ENCODE assay signal across 20 cellular contexts in the genomic region with DNA sequence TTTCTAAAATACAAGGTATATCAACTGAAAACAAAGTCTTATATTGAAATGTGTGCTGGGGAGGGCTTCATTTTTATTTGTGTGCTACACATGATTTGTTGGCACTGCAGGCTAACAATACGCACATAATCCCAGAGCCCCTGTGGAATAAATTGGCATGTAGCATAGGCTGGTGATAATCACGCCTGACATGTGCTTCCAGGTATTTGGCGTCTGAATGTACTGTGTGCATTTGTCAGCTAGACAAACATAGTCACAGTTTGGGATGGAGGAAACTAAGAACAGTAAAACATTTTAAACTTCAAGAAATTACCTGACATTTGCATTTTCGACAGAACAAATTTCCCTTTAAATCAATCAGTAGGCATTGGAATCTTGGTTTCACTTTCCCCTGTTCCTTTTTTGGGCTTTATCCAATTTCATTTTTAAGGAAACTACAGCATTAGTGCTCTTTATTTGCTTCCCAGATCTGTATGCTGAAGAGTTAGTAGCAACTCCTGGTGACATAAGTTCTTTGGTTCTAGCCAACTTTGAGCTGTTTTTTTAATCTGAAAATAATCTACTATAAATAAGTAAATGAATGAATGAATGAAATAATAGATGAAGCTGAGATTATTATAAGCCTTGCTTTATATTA.
DNase-seq lines count a peak whose midpoint lies in the region; ATAC-seq, FAIRE-seq and TF ChIP-seq lines count a peak whose summit lies in the region.
"Had no signal": no experiment of that assay in that cellular context is flagged by ENCODE, and none has a peak within 500 bp of the region (broad histone marks: within the 10 kb centered on the region; RNA-seq: fewer than 3 reads in every experiment).

No MANE protein-coding gene starts in this region.

- no TSS peak for BruUV-seq in mammary epithelial cell (replicated peaks; lab: Mats Ljungman, UMichigan)

- H3K4me3 ChIP-seq in mammary epithelial cell (replicated peaks in 1 of 3; ENCODE audit: insufficient read depth in 1 of 3, low read depth in 2 of 3, low read length in 3 of 3) (peak overlapping the region in 2 of 3 experiments; percentile 19 to 29), keratinocyte (ENCODE audit: control insufficient read depth in 2 of 3, extremely low read depth in 1 of 3, insufficient read depth in 2 of 3, low read depth in 1 of 3, low read length in 3 of 3) (peak overlapping the region in 1 of 3 experiments; percentile 40), subcutaneous abdominal adipose tissue (ENCODE audit: low read depth in 1 of 5, low read length in 5 of 5) (peak overlapping the region; percentile 43 to 73 (median 56)), uterus (no peak overlapping the region)
- H3K4me3 ChIP-seq: right atrium auricular region, thyroid gland had no signal

- peak overlapping the region; percentile 61 for H2AFZ ChIP-seq in mammary epithelial cell (ENCODE audit: low read depth, low read length)
- peak overlapping the region; percentile 42 for H2AFZ ChIP-seq in keratinocyte (ENCODE audit: control insufficient read depth, low read length)

- H3K9me1 ChIP-seq in keratinocyte (ENCODE audit: control insufficient read depth, extremely low read depth, insufficient read depth, low read length), result no peaks in the 10 kb centered on the region

- no peak for FAIRE-seq in keratinocyte (lab: Jason Lieb, UNC)

- 2% methylated on average over 4 of the region's 4 CpGs for WGBS in mammary epithelial cell (ENCODE audit: low coverage, missing lambda C conversion rate)

- dilution Hi-C loops in mammary epithelial cell (cut with HindIII; ENCODE audit: low sequenced_read_pairs), result no loop called here
- dilution Hi-C loops in keratinocyte (cut with MboI; ENCODE audit: extremely low pct_ligation_motif_present, low sequenced_read_pairs), result loop anchor here (25.0 kb wide), 1 partner anchor 525 kb away; no protein-coding TSS in a partner anchor

- ATAC-seq in GM19023 (IDR thresholded peaks at IDR 0.05; ENCODE audit: unreplicated experiment) (no peak), HG02571 (IDR thresholded peaks at IDR 0.05; ENCODE audit: unreplicated experiment) (no peak)
- ATAC-seq: stimulated activated effector memory CD8-positive, alpha-beta T cell treated with anti-CD3 and anti-CD28 coated beads, Interleukin-12 subunit alpha, Interleukin-12 subunit beta, amount 100 ng/mL, for 72 hours; T-cell had no signal

- TF ChIP-seq CTCF in mammary epithelial cell (conservative IDR thresholded peaks at IDR 0.05 in 1 of 2, IDR thresholded peaks at IDR 0.05 in 1 of 2; ENCODE audit: extremely low read depth in 1 of 2, insufficient read depth in 1 of 2, low read depth in 1 of 2, low read length in 2 of 2) (no peak), keratinocyte (optimal IDR thresholded peaks at IDR 0.05 in 1 of 3, IDR thresholded peaks at IDR 0.05 in 1 of 3, conservative IDR thresholded peaks at IDR 0.05 in 1 of 3; ENCODE audit: extremely low read depth in 1 of 3, insufficient read depth in 2 of 3, low read length in 3 of 3) (no peak), uterus (IDR thresholded peaks at IDR 0.05) (no peak)

- TF ChIP-seq POLR2A in uterus (IDR thresholded peaks at IDR 0.05), result no peak

- peak; percentile 68 for DNase-seq in NCI-H69 (lab: John Stamatoyannopoulos, UW)
- no peak for DNase-seq in mammary epithelial cell
- no peak for DNase-seq in keratinocyte (ENCODE audit: low read depth, low spot score)
- DNase-seq in uterus, result no peak
- DNase-seq: activated CD4-positive, alpha-beta T cell treated with anti-CD3 and anti-CD28 coated beads, Interleukin-2, amount 10 ng/mL, durations not matched to agents 7 days and 5 days; activated CD8-positive, alpha-beta memory T cell treated with anti-CD3 and anti-CD28 coated beads, Interleukin-2, amount 50 U/mL, for 4 hours; activated effector memory CD4-positive, alpha-beta T cell treated with Interleukin-2 at 50 U/mL for 16 hours; AML-193; amniotic stem cell; HFFc6; NCI-H2107; NCI-H524 treated with DMSO at 0.1 percent for 48 hours; SHP77; T-cell; thyroid gland had no signal

- in situ Hi-C loops in mammary epithelial cell (cut with MboI; ENCODE audit: low sequenced_read_pairs in 2 of 2), result no loop called here

- H3K4me2 ChIP-seq in mammary epithelial cell (ENCODE audit: insufficient read depth, low read depth, low read length), result peak overlapping the region; percentile 69
- peak overlapping the region; percentile 27 for H3K4me2 ChIP-seq in keratinocyte (ENCODE audit: control insufficient read depth, extremely low read depth, insufficient read depth, low read depth, low read length)

- H4K20me1 ChIP-seq in mammary epithelial cell (ENCODE audit: insufficient read depth, low read length), result no peaks in the 10 kb centered on the region
- no peaks in the 10 kb centered on the region for H4K20me1 ChIP-seq in keratinocyte (ENCODE audit: control insufficient read depth, extremely low read depth, insufficient read depth, low read length)

- H3K9me3 ChIP-seq in mammary epithelial cell (replicated peaks; ENCODE audit: insufficient read depth, low read length), result peaks cover 5% of the 10 kb centered on the region
- H3K9me3 ChIP-seq in keratinocyte (ENCODE audit: control insufficient read depth, low read depth, low read length), result no peaks in the 10 kb centered on the region
- peaks cover 0 to 3% (median 0%) of the 10 kb centered on the region in 5 donors for H3K9me3 ChIP-seq in subcutaneous abdominal adipose tissue (ENCODE audit: control insufficient read depth in 5 of 5, low read length in 5 of 5)
- no peaks in the 10 kb centered on the region for H3K9me3 ChIP-seq in uterus
- H3K9me3 ChIP-seq: right atrium auricular region, thyroid gland had no signal

- H3K36me3 ChIP-seq in mammary epithelial cell (ENCODE audit: insufficient read depth, low read length), result no peaks in the 10 kb centered on the region
- no peaks in the 10 kb centered on the region for H3K36me3 ChIP-seq in keratinocyte (ENCODE audit: control insufficient read depth in 2 of 2, extremely low read depth in 1 of 2, insufficient read depth in 2 of 2, low read length in 2 of 2)
- H3K36me3 ChIP-seq in subcutaneous abdominal adipose tissue (ENCODE audit: control insufficient read depth in 5 of 5, insufficient read depth in 5 of 5, low read length in 5 of 5), result no peaks in the 10 kb centered on the region
- H3K36me3 ChIP-seq in uterus, result no peaks in the 10 kb centered on the region
- H3K36me3 ChIP-seq: right atrium auricular region, thyroid gland had no signal

- CTCF ChIA-PET in mammary epithelial cell (lab: Charles Lee; ENCODE audit: low non-redundant PET), result no interaction called here

- H3K4me1 ChIP-seq in mammary epithelial cell (ENCODE audit: insufficient read depth, low read length) (no peaks in the 10 kb centered on the region), keratinocyte (ENCODE audit: control insufficient read depth, extremely low read depth, insufficient read depth, low read length) (no peaks in the 10 kb centered on the region), subcutaneous abdominal adipose tissue (ENCODE audit: control insufficient read depth in 5 of 5, insufficient read depth in 5 of 5, low read length in 5 of 5) (peaks cover 0 to 6% (median 0%) of the 10 kb centered on the region in 5 donors), uterus (no peaks in the 10 kb centered on the region)
- H3K4me1 ChIP-seq: right atrium auricular region, thyroid gland had no signal

- H3K9ac ChIP-seq in mammary epithelial cell (ENCODE audit: insufficient read depth, low read length), result no peak overlapping the region
- no peak overlapping the region for H3K9ac ChIP-seq in keratinocyte (ENCODE audit: control insufficient read depth, extremely low read depth, insufficient read depth, low read length)
- H3K9ac ChIP-seq in subcutaneous abdominal adipose tissue (ENCODE audit: low read length in 5 of 5), result peak overlapping the region in 2 of 5 donors; percentile 43 to 47

- H3K79me2 ChIP-seq in mammary epithelial cell (ENCODE audit: insufficient read depth, low read length), result no peaks in the 10 kb centered on the region
- H3K79me2 ChIP-seq in keratinocyte (ENCODE audit: control insufficient read depth, insufficient read depth, low read length), result no peaks in the 10 kb centered on the region

- intact Hi-C loops in mammary epithelial cell (cut with micrococcal nuclease) (no loop called here), uterus (cut with DNase I; ENCODE audit: low total_unique reads) (no loop called here)

- H3K27me3 ChIP-seq in mammary epithelial cell (ENCODE audit: insufficient read depth, low read length), result no peaks in the 10 kb centered on the region
- H3K27me3 ChIP-seq in keratinocyte (ENCODE audit: control insufficient read depth, extremely low read depth, insufficient read depth, low read length), result no peaks in the 10 kb centered on the region
- H3K27me3 ChIP-seq in subcutaneous abdominal adipose tissue (ENCODE audit: control insufficient read depth in 5 of 5, insufficient read depth in 4 of 5, low read length in 5 of 5), result no peaks in the 10 kb centered on the region
- H3K27me3 ChIP-seq in uterus, result no peaks in the 10 kb centered on the region
- H3K27me3 ChIP-seq: right atrium auricular region, thyroid gland had no signal

- H3K27ac ChIP-seq in mammary epithelial cell (ENCODE audit: insufficient read depth, low read depth, low read length) (no peak overlapping the region), keratinocyte (ENCODE audit: control insufficient read depth, insufficient read depth, low read length) (no peak overlapping the region), subcutaneous abdominal adipose tissue (ENCODE audit: low read depth, low read length) (no peak overlapping the region), uterus (no peak overlapping the region)
- H3K27ac ChIP-seq: right atrium auricular region, thyroid gland had no signal

Comparison
In these comparisons a context has a peak if more than half of its experiments do, and no peak if none do; other contexts are left out.
1. H3K4me3 ChIP-seq: peak in mammary epithelial cell (2 of 3) and subcutaneous abdominal adipose tissue (5 of 5); none in uterus (0 of 2).